Comparison of ENCODE assay signal across 2 cellular contexts in genomic region chr1:214392246-214392645, GRCh38.
TF ChIP-seq lines count a peak whose summit lies in the region.

No MANE protein-coding gene starts in this region.

TF ChIP-seq in IMR-90, 13 proteins besides CTCF, POLR2A, EP300 and RAD21:
- TF ChIP-seq MAFK (IDR thresholded peaks at IDR 0.05; ENCODE audit: low read depth, low read length) (no peak), MXI1 (IDR thresholded peaks at IDR 0.05; ENCODE audit: borderline replicate concordance, low read depth, low read length) (no peak), FOS (IDR thresholded peaks at IDR 0.05; ENCODE audit: low read depth, low read length) (no peak), MAZ (IDR thresholded peaks at IDR 0.05; ENCODE audit: borderline replicate concordance, low read depth, low read length) (no peak), BHLHE40 (IDR thresholded peaks at IDR 0.05; ENCODE audit: low read depth, low read length) (no peak), NFE2L2 (IDR thresholded peaks at IDR 0.05; ENCODE audit: low read depth, low read length) (no peak), RCOR1 (IDR thresholded peaks at IDR 0.05; ENCODE audit: insufficient replicate concordance, low read length) (no peak), SMC3 (IDR thresholded peaks at IDR 0.05; ENCODE audit: low read depth, low read length) (no peak), CHD1 (IDR thresholded peaks at IDR 0.05; ENCODE audit: low read depth, low read length) (no peak), CEBPB (IDR thresholded peaks at IDR 0.05; ENCODE audit: low read depth, low read length) (no peak), ELK1 (IDR thresholded peaks at IDR 0.05; ENCODE audit: borderline replicate concordance, low read depth, low read length) (no peak), RFX5 (IDR thresholded peaks at IDR 0.05; ENCODE audit: low read depth, low read length) (no peak)

TF ChIP-seq in K562, 482 proteins besides CTCF, POLR2A, EP300 and RAD21:
- TF ChIP-seq PHTF2 (CRISPR knock-in tag; IDR thresholded peaks at IDR 0.05) (no peak), DDX20 (tag; IDR thresholded peaks at IDR 0.05; ENCODE audit: low read depth) (no peak), NRF1 (conservative IDR thresholded peaks at IDR 0.05 in 1 of 2, IDR thresholded peaks at IDR 0.05 in 1 of 2) (no peak), PPARD (CRISPR knock-in tag; IDR thresholded peaks at IDR 0.05) (no peak), VEZF1 (CRISPR knock-in tag; IDR thresholded peaks at IDR 0.05) (no peak), HSF4 (CRISPR knock-in tag; IDR thresholded peaks at IDR 0.05; ENCODE audit: borderline replicate concordance) (no peak), ZNF431 (CRISPR knock-in tag; IDR thresholded peaks at IDR 0.05) (no peak), HINFP (tag; conservative IDR thresholded peaks at IDR 0.05; ENCODE audit: low read depth) (no peak), SNRNP70 (optimal IDR thresholded peaks at IDR 0.05; ENCODE audit: low read depth, low read length) (no peak), TEAD4 (IDR thresholded peaks at IDR 0.05; ENCODE audit: low read length) (no peak), TEAD4 (CRISPR knock-in tag; IDR thresholded peaks at IDR 0.05; ENCODE audit: borderline replicate concordance) (no peak), BHLHE40 (IDR thresholded peaks at IDR 0.05; ENCODE audit: low read length) (no peak), ZKSCAN3 (CRISPR knock-in tag; IDR thresholded peaks at IDR 0.05) (no peak), ZBTB7A (IDR thresholded peaks at IDR 0.05; ENCODE audit: borderline replicate concordance, control insufficient read depth, low read depth, low read length) (no peak), GTF2E2 (tag; IDR thresholded peaks at IDR 0.05) (no peak), E2F5 (CRISPR knock-in tag; IDR thresholded peaks at IDR 0.05) (no peak), ZNF133 (CRISPR knock-in tag; IDR thresholded peaks at IDR 0.05) (no peak), POU5F1 (IDR thresholded peaks at IDR 0.05; ENCODE audit: borderline replicate concordance, low read depth, low read length, partially characterized antibody) (no peak), NCOA2 (IDR thresholded peaks at IDR 0.05; ENCODE audit: partially characterized antibody in 2 of 2) (no peak)
